ENCODE assay signal across 20 cellular contexts in genomic region chr3:158717576-158717975, GRCh38. TPM values are rescaled to one million over a fixed set of nuclear protein-coding genes. Genes with fewer than 3 reads are reported as not detected.
DNase-seq lines count a peak whose midpoint lies in the region; ATAC-seq and TF ChIP-seq lines count a peak whose summit lies in the region.
"Had no signal": no experiment of that assay in that cellular context is flagged by ENCODE, and none has a peak within 500 bp of the region (broad histone marks: within the 10 kb centered on the region; RNA-seq: fewer than 3 reads in every experiment).

No MANE protein-coding gene starts in this region.

- H3K4me1 ChIP-seq in Panc1 (ENCODE audit: control insufficient read depth, insufficient read depth, low read length) (peaks cover 55% of the 10 kb centered on the region), sigmoid colon (peaks cover 0 to 27% (median 14%) of the 10 kb centered on the region in 4 donors), colonic mucosa (no peaks in the 10 kb centered on the region)
- H3K4me1 ChIP-seq: pancreas, right lobe of liver had no signal

- peak overlapping the region; percentile 94 for H3K27ac ChIP-seq in Panc1 (ENCODE audit: low read length)
- peak overlapping the region in 3 of 4 donors; percentile 50 to 66 (median 61) for H3K27ac ChIP-seq in sigmoid colon
- no peak overlapping the region for H3K27ac ChIP-seq in colonic mucosa
- H3K27ac ChIP-seq: C4-2B, pancreas, right lobe of liver, upper lobe of left lung had no signal

- CTCF ChIA-PET in Panc1 (lab: Charles Lee): interaction anchor here (0.6 kb wide), 1 partner anchor 20 kb away, joined by 4 read pairs; no protein-coding TSS in a partner anchor
- CTCF ChIA-PET in activated naive CD4-positive, alpha-beta T cell treated with anti-CD3 and anti-CD28 coated beads, Interleukin-2, amount 10 ng/mL, durations not matched to agents 7 days and 5 days (lab: Charles Lee): interaction anchor here (0.6 to 1.6 kb wide), 3 partner anchors 10 to 85 kb away, joined by 3 to 4 read pairs (median 3); partner anchors contain the start of gene MFSD1

- H3K9me3 ChIP-seq in Panc1 (ENCODE audit: control insufficient read depth, insufficient read depth, low read depth, low read length) (no peaks in the 10 kb centered on the region), sigmoid colon (no peaks in the 10 kb centered on the region), MG63 (no peaks in the 10 kb centered on the region), colonic mucosa (no peaks in the 10 kb centered on the region)
- H3K9me3 ChIP-seq: pancreas, Peyer's patch, right lobe of liver, upper lobe of left lung had no signal

- TF ChIP-seq CTCF in Panc1 (IDR thresholded peaks at IDR 0.05): no peak
- no peak for TF ChIP-seq CTCF in choroid plexus epithelial cell (conservative IDR thresholded peaks at IDR 0.05; ENCODE audit: low read depth, low read length)
- no peak for TF ChIP-seq CTCF in sigmoid colon (IDR thresholded peaks at IDR 0.05)
- TF ChIP-seq CTCF in colonic mucosa (IDR thresholded peaks at IDR 0.05): no peak

- BruUV-seq in Panc1 (replicated peaks; lab: Mats Ljungman, UMichigan): no TSS peak

- in situ Hi-C loops in Panc1 (cut with HindIII; ENCODE audit: low pct_unique_long_range_greater_than_20kb, low sequenced_read_pairs): no loop called here

- H3K36me3 Mint-ChIP-seq in activated naive CD4-positive, alpha-beta T cell treated with anti-CD3 and anti-CD28 coated beads, Interleukin-2, amount 10 ng/mL, durations not matched to agents 7 days and 5 days: peaks cover 9% of the 10 kb centered on the region

- WGBS in sigmoid colon, 2 donors: 94 to 95% methylated on average over 2 of the region's 2 CpGs

- H3K4me3 Mint-ChIP-seq in activated naive CD4-positive, alpha-beta T cell treated with anti-CD3 and anti-CD28 coated beads, Interleukin-2, amount 10 ng/mL, durations not matched to agents 7 days and 5 days: no peak overlapping the region
- H3K4me3 Mint-ChIP-seq: WTC11 had no signal

- H3K9me3 Mint-ChIP-seq in activated naive CD4-positive, alpha-beta T cell treated with anti-CD3 and anti-CD28 coated beads, Interleukin-2, amount 10 ng/mL, durations not matched to agents 7 days and 5 days: no peaks in the 10 kb centered on the region
- H3K9me3 Mint-ChIP-seq: WTC11 had no signal

- peak; percentile 33; the same call in 1 of the 2 replicates for ATAC-seq in Panc1
- ATAC-seq: WTC11 had no signal

- H3K4me1 Mint-ChIP-seq in activated naive CD4-positive, alpha-beta T cell treated with anti-CD3 and anti-CD28 coated beads, Interleukin-2, amount 10 ng/mL, durations not matched to agents 7 days and 5 days: peaks cover 19% of the 10 kb centered on the region

- no peak overlapping the region for H3K9ac ChIP-seq in colonic mucosa (ENCODE audit: low read depth in 2 of 2, low read length in 2 of 2)

- H3K27me3 Mint-ChIP-seq in activated naive CD4-positive, alpha-beta T cell treated with anti-CD3 and anti-CD28 coated beads, Interleukin-2, amount 10 ng/mL, durations not matched to agents 7 days and 5 days: no peaks in the 10 kb centered on the region

- no peaks in the 10 kb centered on the region for H3K27me3 ChIP-seq in Panc1 (ENCODE audit: control insufficient read depth, insufficient read depth, low read length)
- no peaks in the 10 kb centered on the region for H3K27me3 ChIP-seq in sigmoid colon
- no peaks in the 10 kb centered on the region for H3K27me3 ChIP-seq in MG63
- H3K27me3 ChIP-seq in colonic mucosa: no peaks in the 10 kb centered on the region
- H3K27me3 ChIP-seq: pancreas, Peyer's patch, right lobe of liver, upper lobe of left lung had no signal

- H3K36me3 ChIP-seq in Panc1 (ENCODE audit: control insufficient read depth, insufficient read depth, low read length): no peaks in the 10 kb centered on the region
- H3K36me3 ChIP-seq in sigmoid colon: peaks cover 0 to 9% (median 0%) of the 10 kb centered on the region in 4 donors
- H3K36me3 ChIP-seq in MG63: peaks cover 39% of the 10 kb centered on the region
- no peaks in the 10 kb centered on the region for H3K36me3 ChIP-seq in colonic mucosa
- H3K36me3 ChIP-seq: pancreas, right lobe of liver had no signal

- H3K4me3 ChIP-seq in Panc1 (ENCODE audit: low read depth in 2 of 2, low read length in 2 of 2): no peak overlapping the region
- no peak overlapping the region for H3K4me3 ChIP-seq in choroid plexus epithelial cell (ENCODE audit: low read depth, low read length)
- no peak overlapping the region for H3K4me3 ChIP-seq in sigmoid colon
- H3K4me3 ChIP-seq in MG63: no peak overlapping the region
- H3K4me3 ChIP-seq in colonic mucosa: no peak overlapping the region
- H3K4me3 ChIP-seq: pancreas, Peyer's patch, right lobe of liver, upper lobe of left lung had no signal

- intact Hi-C loops in Panc1 (cut with micrococcal nuclease; ENCODE audit: unreplicated experiment) (no loop called here), sigmoid colon (cut with DNase I) (no loop called here), posterior cingulate gyrus (cut with DNase I) (loop anchor here (10.0 kb wide), 1 partner anchor 593 kb away; no protein-coding TSS in a partner anchor), colonic mucosa (cut with DNase I) (no loop called here)

- POLR2A ChIA-PET in Panc1 (lab: Charles Lee): no interaction called here

- no peak for TF ChIP-seq EP300 in sigmoid colon (IDR thresholded peaks at IDR 0.05)

- TF ChIP-seq POLR2A in sigmoid colon (IDR thresholded peaks at IDR 0.05): no peak

- DNase-seq in DMS 273 (lab: John Stamatoyannopoulos, UW; ENCODE audit: unreplicated experiment): peak; percentile 85
- no peak for DNase-seq in Panc1 (ENCODE audit: low read depth, low spot score)
- peak; percentile 30 for DNase-seq in choroid plexus epithelial cell (ENCODE audit: low read depth)
- DNase-seq in sigmoid colon: no peak
- DNase-seq in posterior cingulate gyrus: no peak
- no peak for DNase-seq in activated naive CD4-positive, alpha-beta T cell treated with anti-CD3 and anti-CD28 coated beads, Interleukin-2, amount 10 ng/mL, durations not matched to agents 7 days and 5 days
- DNase-seq in MG63: no peak
- no peak for DNase-seq in colonic mucosa
- DNase-seq: NCI-H1048; NCI-H1930; pancreas; Peyer's patch; right lobe of liver; stimulated activated CD4-positive, alpha-beta T cell treated with anti-CD3 and anti-CD28 coated beads, Interleukin-15, amount 100 ng/mL, for 24 hours; T-helper 9 cell had no signal

- H3K27ac Mint-ChIP-seq in activated naive CD4-positive, alpha-beta T cell treated with anti-CD3 and anti-CD28 coated beads, Interleukin-2, amount 10 ng/mL, durations not matched to agents 7 days and 5 days: no peak overlapping the region
- H3K27ac Mint-ChIP-seq: WTC11 had no signal

RNA-seq across cellular contexts. Expression of gene RARRES1, which starts 14.7 kb away (rescaled TPM):
- 1.3 TPM for total RNA-seq in Panc1 (2021; ENCODE audit: unreplicated experiment)
- 0.46 TPM for polyA plus RNA-seq in Panc1 (2012; ENCODE audit: insufficient read length)
- 100 to 1,000 TPM in 1 of 4 donors, 10 to 100 TPM in 2, 1 to 10 TPM in 1; 6.4 to 208 (median 26.8) TPM for total RNA-seq in sigmoid colon
- polyA plus RNA-seq in sigmoid colon: 10 to 100 TPM; 10.2 to 39.3 (median 14.6) TPM
- total RNA-seq in MG63 (2014; rRNA removed; shearing (Covaris generic); ENCODE audit: low replicate concordance): not detected in 2 replicates
- 10 to 100 TPM; 30.6 to 79.5 TPM for total RNA-seq in colonic mucosa
- total RNA-seq: HT1080, myocyte had no signal

RNA-seq across cellular contexts. Expression of gene LXN, which starts 45.1 kb away (rescaled TPM):
- 301 TPM for total RNA-seq in Panc1 (2021; ENCODE audit: unreplicated experiment)
- 312 TPM for polyA plus RNA-seq in Panc1 (2012; ENCODE audit: insufficient read length)
- 10 to 100 TPM in 1 of 4 donors, 1 to 10 TPM in 3; 8.6 to 13.2 (median 9.0) TPM for total RNA-seq in sigmoid colon
- 10 to 100 TPM; 32.7 to 97.3 (median 74.5) TPM for polyA plus RNA-seq in sigmoid colon
- not detected in 2 replicates for total RNA-seq in MG63 (2014; rRNA removed; shearing (Covaris generic); ENCODE audit: low replicate concordance)
- 10 to 100 TPM; 22.6 to 55.8 TPM for total RNA-seq in colonic mucosa
- total RNA-seq: HT1080, myocyte had no signal

Comparison
In these comparisons a context has a peak if more than half of its experiments do, and no peak if none do; other contexts are left out.
1. DNase-seq: peak in DMS 273 (single experiment) and choroid plexus epithelial cell (single experiment); none in Panc1 (single experiment), sigmoid colon (single experiment), posterior cingulate gyrus (0 of 10), activated naive CD4-positive, alpha-beta T cell treated with anti-CD3 and anti-CD28 coated beads, Interleukin-2, amount 10 ng/mL, durations not matched to agents 7 days and 5 days (single experiment), MG63 (single experiment) and colonic mucosa (single experiment).